ENCODE assay signal across 8 cellular contexts in the genomic region with DNA sequence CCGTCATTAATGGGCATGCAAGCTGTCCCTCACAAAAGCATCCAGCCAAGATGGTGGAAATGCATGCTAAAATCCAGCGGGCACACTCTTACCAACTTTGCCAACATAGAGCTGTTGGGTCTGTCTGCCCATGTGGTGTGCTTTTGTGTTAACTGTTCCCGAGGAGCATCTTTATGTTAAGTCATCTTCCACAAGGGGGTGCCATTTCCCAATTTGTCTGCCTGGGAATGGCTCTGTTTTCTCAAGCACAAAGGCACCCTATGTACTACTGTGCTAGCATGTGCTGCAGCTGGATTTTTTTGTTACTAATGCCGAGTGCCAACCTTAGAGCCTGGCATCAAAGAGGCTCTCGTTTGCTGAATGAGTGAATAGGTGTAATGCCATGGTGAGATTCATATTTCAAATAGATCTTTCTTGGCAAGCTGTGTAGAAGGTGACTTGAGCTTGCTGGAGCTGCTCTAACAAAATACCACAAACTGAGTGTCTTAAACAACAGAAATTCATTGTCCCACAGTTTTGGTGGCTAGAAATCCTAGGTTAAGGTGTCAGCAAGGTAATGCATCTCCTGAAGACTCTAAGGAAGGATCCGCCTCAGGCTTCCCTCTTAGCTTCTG.
DNase-seq lines count a peak whose midpoint lies in the region; ATAC-seq lines count a peak whose summit lies in the region.

No MANE protein-coding gene starts in this region.

- H3K9me3 Mint-ChIP-seq in T-helper 2 cell treated with Interferon-gamma antibody and Interleukin-4, amounts not matched to agents 5 μg/mL and 100 μg/mL, for 36 hours: no peaks in the 10 kb centered on the region
- H3K9me3 Mint-ChIP-seq in naive thymus-derived CD4-positive, alpha-beta T cell: peaks cover 0 to 2% (median 0%) of the 10 kb centered on the region in 11 donors

- H3K4me3 Mint-ChIP-seq in T-helper 2 cell treated with Interferon-gamma antibody and Interleukin-4, amounts not matched to agents 5 μg/mL and 100 μg/mL, for 36 hours: no peak overlapping the region
- H3K4me3 Mint-ChIP-seq in naive thymus-derived CD4-positive, alpha-beta T cell: no peak overlapping the region

- H3K27ac ChIP-seq in naive thymus-derived CD4-positive, alpha-beta T cell (ENCODE audit: low read depth, low read length): no peak overlapping the region

- H3K27me3 ChIP-seq in naive thymus-derived CD4-positive, alpha-beta T cell (ENCODE audit: control insufficient read depth in 2 of 2, insufficient read depth in 2 of 2, low read length in 2 of 2): no peaks in the 10 kb centered on the region

- intact Hi-C loops in naive thymus-derived CD4-positive, alpha-beta T cell (cut with micrococcal nuclease): loop anchor here in 1 of 2 donors (10.0 kb wide), 1 partner anchor 332 kb away; no protein-coding TSS in a partner anchor

- no peaks in the 10 kb centered on the region for H3K36me3 Mint-ChIP-seq in T-helper 2 cell treated with Interferon-gamma antibody and Interleukin-4, amounts not matched to agents 5 μg/mL and 100 μg/mL, for 36 hours (ENCODE audit: low read depth)
- H3K36me3 Mint-ChIP-seq in naive thymus-derived CD4-positive, alpha-beta T cell: no peaks in the 10 kb centered on the region

- H3K4me1 ChIP-seq in naive thymus-derived CD4-positive, alpha-beta T cell (ENCODE audit: control insufficient read depth in 2 of 2, insufficient read depth in 2 of 2, low read length in 2 of 2): no peaks in the 10 kb centered on the region

- H3K36me3 ChIP-seq in naive thymus-derived CD4-positive, alpha-beta T cell (ENCODE audit: control insufficient read depth in 2 of 3, insufficient read depth in 3 of 3, low read length in 3 of 3): no peaks in the 10 kb centered on the region

- no peaks in the 10 kb centered on the region for H3K9me3 ChIP-seq in naive thymus-derived CD4-positive, alpha-beta T cell (ENCODE audit: control insufficient read depth in 2 of 3, low read length in 3 of 3)

- H3K4me1 Mint-ChIP-seq in T-helper 2 cell treated with Interferon-gamma antibody and Interleukin-4, amounts not matched to agents 5 μg/mL and 100 μg/mL, for 36 hours (ENCODE audit: low read depth): no peaks in the 10 kb centered on the region
- H3K4me1 Mint-ChIP-seq in naive thymus-derived CD4-positive, alpha-beta T cell: no peaks in the 10 kb centered on the region

- CTCF ChIA-PET in naive thymus-derived CD4-positive, alpha-beta T cell (lab: Charles Lee): no interaction called here

- peak; percentile 82 for ATAC-seq in GM18520 (IDR thresholded peaks at IDR 0.05; ENCODE audit: unreplicated experiment)
- ATAC-seq in HG02973 (IDR thresholded peaks at IDR 0.05; ENCODE audit: unreplicated experiment): peak; percentile 97
- peak; percentile 65 for ATAC-seq in esophagus mucosa
- ATAC-seq in naive thymus-derived CD4-positive, alpha-beta T cell: peak; percentile 57

- peak; percentile 63 for DNase-seq in CD1c-positive myeloid dendritic cell (ENCODE audit: extremely low spot score)
- peak; percentile 74 for DNase-seq in NCI-H1417 treated with DMSO at 0.1 percent for 48 hours (lab: John Stamatoyannopoulos, UW)
- DNase-seq in T-helper 2 cell treated with Interferon-gamma antibody and Interleukin-4, amounts not matched to agents 5 μg/mL and 100 μg/mL, for 36 hours (ENCODE audit: low spot score): peak; percentile 14
- peak in 3 of 9 donors; percentile 2 to 27 (median 3) for DNase-seq in naive thymus-derived CD4-positive, alpha-beta T cell
- no peak for DNase-seq in GM19238 (ENCODE audit: insufficient read length, low spot score)

- H3K27ac Mint-ChIP-seq in T-helper 2 cell treated with Interferon-gamma antibody and Interleukin-4, amounts not matched to agents 5 μg/mL and 100 μg/mL, for 36 hours: no peak overlapping the region
- no peak overlapping the region for H3K27ac Mint-ChIP-seq in naive thymus-derived CD4-positive, alpha-beta T cell

- H3K4me3 ChIP-seq in naive thymus-derived CD4-positive, alpha-beta T cell (ENCODE audit: low read length): no peak overlapping the region

- H3K27me3 Mint-ChIP-seq in T-helper 2 cell treated with Interferon-gamma antibody and Interleukin-4, amounts not matched to agents 5 μg/mL and 100 μg/mL, for 36 hours (ENCODE audit: low read depth): no peaks in the 10 kb centered on the region
- H3K27me3 Mint-ChIP-seq in naive thymus-derived CD4-positive, alpha-beta T cell: peaks cover 0 to 1% (median 0%) of the 10 kb centered on the region in 5 donors

- POLR2A ChIA-PET in naive thymus-derived CD4-positive, alpha-beta T cell (lab: Charles Lee): no interaction called here
